21 cellular contexts compared by ENCODE assay signal in genomic region chr4:8774071-8774470, GRCh38.
DNase-seq lines count a peak whose midpoint lies in the region; ATAC-seq, FAIRE-seq and TF ChIP-seq lines count a peak whose summit lies in the region.
"Had no signal": no experiment of that assay in that cellular context is flagged by ENCODE, and none has a peak within 500 bp of the region (broad histone marks: within the 10 kb centered on the region; RNA-seq: fewer than 3 reads in every experiment).

No MANE protein-coding gene starts in this region.

- TF ChIP-seq CTCF in WTC11 (IDR thresholded peaks at IDR 0.05), result no peak

- H3K27me3 ChIP-seq in neuronal stem cell (ENCODE audit: control insufficient read depth in 3 of 3, insufficient read depth in 3 of 3, low read depth in 1 of 3, low read length in 3 of 3) (peaks cover 0 to 3% (median 0%) of the 10 kb centered on the region in 3 experiments), aorta (ENCODE audit: control insufficient read depth in 1 of 2, insufficient read depth in 2 of 2, low read length in 1 of 2) (no peaks in the 10 kb centered on the region)

- H2BK5ac ChIP-seq in neuronal stem cell (ENCODE audit: low read length), result no peak overlapping the region

- H4K91ac ChIP-seq in neuronal stem cell (ENCODE audit: low read depth, low read length, poor library complexity), result no peak overlapping the region

- no peak overlapping the region for H3K27ac Mint-ChIP-seq in WTC11
- H3K27ac Mint-ChIP-seq: GM23338 had no signal

- H3K79me1 ChIP-seq in neuronal stem cell (ENCODE audit: low read depth, low read length), result no peaks in the 10 kb centered on the region

- no peak overlapping the region for H3K9ac ChIP-seq in neuronal stem cell (ENCODE audit: low read depth, low read length, poor library complexity)
- H3K9ac ChIP-seq: KMS-11 had no signal

- H3K9me3 ChIP-seq in neuronal stem cell (replicated peaks in 1 of 2; ENCODE audit: control insufficient read depth in 2 of 2, insufficient read depth in 1 of 2, low read depth in 1 of 2, low read length in 2 of 2), result no peaks in the 10 kb centered on the region
- no peaks in the 10 kb centered on the region for H3K9me3 ChIP-seq in aorta (ENCODE audit: control insufficient read depth, low read length)

- H3K4ac ChIP-seq in neuronal stem cell (ENCODE audit: low read length), result no peak overlapping the region

- no peak overlapping the region for H2BK120ac ChIP-seq in neuronal stem cell (ENCODE audit: low read depth, low read length)

- H2AK5ac ChIP-seq in neuronal stem cell (ENCODE audit: low read depth, low read length), result peak overlapping the region; percentile 63

- peak; percentile 8 for DNase-seq in left ventricle myocardium superior
- no peak for DNase-seq in cardiac septum (ENCODE audit: low spot score)
- peak; percentile 4 for DNase-seq in WTC11 (ENCODE audit: low spot score)
- DNase-seq in neuronal stem cell (ENCODE audit: low spot score), result no peak
- DNase-seq in aorta, result peak; percentile 11 to 42
- DNase-seq in frontal cortex (ENCODE audit: low spot score in 2 of 2), result no peak
- DNase-seq in A172 (ENCODE audit: low spot score), result no peak
- DNase-seq: DMS79, MV-4-11, NCI-H1417, NCI-H187, NCI-H2227 treated with DMSO at 0.1 percent for 48 hours, NCI-H510A treated with DMSO at 0.1 percent for 48 hours, NCI-H82, OCI-M1, SIG-M5 had no signal

- no peaks in the 10 kb centered on the region for H3K36me3 Mint-ChIP-seq in WTC11

- no peak overlapping the region for H4K8ac ChIP-seq in neuronal stem cell (ENCODE audit: low read depth, low read length)

- WGBS in neuronal stem cell (ENCODE audit: extremely low coverage in 2 of 2, insufficient read length in 2 of 2, insufficient replicate concordance in 1 of 2), 2 donors, result no CpG with 5 or more reads among the region's 10 CpGs
- WGBS in aorta, 2 donors, result 69 to 75% methylated on average over 10 of the region's 10 CpGs

- H3K27ac ChIP-seq in neuronal stem cell (replicated peaks; ENCODE audit: low read length) (no peak overlapping the region), aorta (ENCODE audit: low read depth in 1 of 2, low read length in 2 of 2) (no peak overlapping the region)
- H3K27ac ChIP-seq: C4-2B, KMS-11 had no signal

- no peak overlapping the region for H2BK12ac ChIP-seq in neuronal stem cell (ENCODE audit: low read length)

- H3K18ac ChIP-seq in neuronal stem cell (ENCODE audit: low read length), result peak overlapping the region; percentile 64

- POLR2A ChIA-PET in WTC11 (lab: Charles Lee), result no interaction called here

- H3K4me3 ChIP-seq in neuronal stem cell (ENCODE audit: low read length in 2 of 2), result no peak overlapping the region
- H3K4me3 ChIP-seq in aorta (ENCODE audit: low read length in 2 of 2), result no peak overlapping the region
- H3K4me3 ChIP-seq: GM23338 had no signal

- FAIRE-seq in frontal cortex (lab: Jason Lieb, UNC), result no peak
- FAIRE-seq: GM12892, GM18507 had no signal

- CTCF ChIA-PET in WTC11 (lab: Charles Lee), result interaction anchor here (2.0 kb wide), 1 partner anchor 167 kb away, joined by 7 read pairs; no protein-coding TSS in a partner anchor

- no peak overlapping the region for H2AFZ ChIP-seq in neuronal stem cell (ENCODE audit: low read length)
- H2AFZ ChIP-seq: GM23338 had no signal

- intact Hi-C loops in left ventricle myocardium superior (cut with micrococcal nuclease), result no loop called here
- intact Hi-C loops in cardiac septum (cut with DNase I), result no loop called here
- intact Hi-C loops in aorta (cut with DNase I), result no loop called here

- H3K14ac ChIP-seq in neuronal stem cell (ENCODE audit: low read length), result peak overlapping the region; percentile 56

- H3K27me3 Mint-ChIP-seq in WTC11 (ENCODE audit: low read depth), result no peaks in the 10 kb centered on the region; the same call in 1 of the 2 replicates

- no peaks in the 10 kb centered on the region for H3K9me3 Mint-ChIP-seq in WTC11
- H3K9me3 Mint-ChIP-seq: GM23338 had no signal

- no peaks in the 10 kb centered on the region for H3K36me3 ChIP-seq in neuronal stem cell (replicated peaks in 1 of 2; ENCODE audit: control insufficient read depth in 2 of 2, insufficient read depth in 2 of 2, low read length in 2 of 2)
- no peaks in the 10 kb centered on the region for H3K36me3 ChIP-seq in aorta (ENCODE audit: control insufficient read depth in 1 of 2, insufficient read depth in 2 of 2, low read length in 1 of 2)

- H3K23ac ChIP-seq in neuronal stem cell (ENCODE audit: low read depth, low read length, poor library complexity), result no peak overlapping the region

- H3K4me3 Mint-ChIP-seq in WTC11, result no peak overlapping the region
- H3K4me3 Mint-ChIP-seq: GM23338 had no signal

- peaks cover 8% of the 10 kb centered on the region for H3K4me1 Mint-ChIP-seq in WTC11

- H2BK15ac ChIP-seq in neuronal stem cell (ENCODE audit: low read length), result no peak overlapping the region

- H3K4me2 ChIP-seq in neuronal stem cell (ENCODE audit: insufficient read depth, low read length, poor library complexity, severe bottlenecking), result no peak overlapping the region
- H3K4me2 ChIP-seq: GM23338, KMS-11 had no signal

- H3K4me1 ChIP-seq in neuronal stem cell (ENCODE audit: control insufficient read depth in 2 of 2, insufficient read depth in 1 of 2, low read depth in 1 of 2, low read length in 2 of 2), result peaks cover 0 to 8% of the 10 kb centered on the region in 2 donors
- H3K4me1 ChIP-seq in aorta (ENCODE audit: control insufficient read depth in 1 of 2, insufficient read depth in 2 of 2, low read length in 2 of 2), result no peaks in the 10 kb centered on the region

- ATAC-seq in left ventricle myocardium superior (no peak), WTC11 (no peak), aorta (ENCODE audit: low FRiP score) (no peak)
- ATAC-seq: GM23338 had no signal

TF ChIP-seq in WTC11, 78 proteins besides CTCF, POLR2A, EP300 and RAD21 (continues in another document):
- no peak for TF ChIP-seq TCF7 (CRISPR knock-in tag; IDR thresholded peaks at IDR 0.05; ENCODE audit: low read depth)
- TF ChIP-seq CDX4 (CRISPR knock-in tag; IDR thresholded peaks at IDR 0.05; ENCODE audit: borderline replicate concordance), result no peak
- TF ChIP-seq MLX (CRISPR knock-in tag; IDR thresholded peaks at IDR 0.05), result no peak
- TF ChIP-seq NR2C2 (CRISPR knock-in tag; IDR thresholded peaks at IDR 0.05), result no peak
- no peak for TF ChIP-seq JAZF1 (CRISPR knock-in tag; IDR thresholded peaks at IDR 0.05)
- no peak for TF ChIP-seq HMGXB4 (CRISPR knock-in tag; IDR thresholded peaks at IDR 0.05)
- no peak for TF ChIP-seq EMX1 (CRISPR knock-in tag; IDR thresholded peaks at IDR 0.05)
- TF ChIP-seq E2F4 (CRISPR knock-in tag; IDR thresholded peaks at IDR 0.05; ENCODE audit: borderline replicate concordance, low read depth), result no peak
- TF ChIP-seq ATF1 (CRISPR knock-in tag; IDR thresholded peaks at IDR 0.05), result no peak
- TF ChIP-seq TEAD1 (CRISPR knock-in tag; IDR thresholded peaks at IDR 0.05), result no peak

Comparison
In these comparisons a context has a peak if more than half of its experiments do, and no peak if none do; other contexts are left out.
1. DNase-seq: peak in left ventricle myocardium superior (single experiment), WTC11 (single experiment) and aorta (2 of 2); none in cardiac septum (single experiment), neuronal stem cell (single experiment), frontal cortex (0 of 2) and A172 (single experiment).